23 cellular contexts compared by ENCODE assay signal in genomic region chr1:165344736-165345135, GRCh38. TPM values are rescaled to one million over a fixed set of nuclear protein-coding genes. Genes with fewer than 3 reads are reported as not detected.
DNase-seq lines count a peak whose midpoint lies in the region; ATAC-seq, FAIRE-seq and TF ChIP-seq lines count a peak whose summit lies in the region.
"Had no signal": no experiment of that assay in that cellular context is flagged by ENCODE, and none has a peak within 500 bp of the region (broad histone marks: within the 10 kb centered on the region; RNA-seq: fewer than 3 reads in every experiment).

No MANE protein-coding gene starts in this region.

- H3K27me3 ChIP-seq in H7 (ENCODE audit: control insufficient read depth, insufficient read depth, low read length) (peaks cover 5% of the 10 kb centered on the region; the same call in 1 of the 2 replicates), HUES48 (ENCODE audit: control insufficient read depth, insufficient read depth, low read length) (peaks cover 27% of the 10 kb centered on the region), neuronal stem cell (ENCODE audit: control insufficient read depth in 3 of 3, insufficient read depth in 3 of 3, low read depth in 1 of 3, low read length in 3 of 3) (peaks cover 0 to 48% (median 0%) of the 10 kb centered on the region in 3 experiments)

- H3K23ac ChIP-seq in neuronal stem cell (ENCODE audit: low read depth, low read length, poor library complexity): no peak overlapping the region

- no peak overlapping the region for H2BK15ac ChIP-seq in neuronal stem cell (ENCODE audit: low read length)

- no peak overlapping the region for H3K4ac ChIP-seq in neuronal stem cell (ENCODE audit: low read length)

- H2AK5ac ChIP-seq in neuronal stem cell (ENCODE audit: low read depth, low read length): no peak overlapping the region

- no peaks in the 10 kb centered on the region for H3K9me3 ChIP-seq in HUES48 (ENCODE audit: control insufficient read depth, insufficient read depth, low read length)
- no peaks in the 10 kb centered on the region for H3K9me3 ChIP-seq in neuronal stem cell (replicated peaks in 1 of 2; ENCODE audit: control insufficient read depth in 2 of 2, insufficient read depth in 1 of 2, low read depth in 1 of 2, low read length in 2 of 2)

- H3K9ac ChIP-seq in HUES48 (ENCODE audit: low read depth, low read length) (no peak overlapping the region), neuronal stem cell (ENCODE audit: low read depth, low read length, poor library complexity) (no peak overlapping the region)
- H3K9ac ChIP-seq: GM23248 had no signal

- no peak overlapping the region for H3K14ac ChIP-seq in neuronal stem cell (ENCODE audit: low read length)

- no peak overlapping the region for H2AFZ ChIP-seq in neuronal stem cell (ENCODE audit: low read length)
- H2AFZ ChIP-seq: GM23248 had no signal

- H4K91ac ChIP-seq in neuronal stem cell (ENCODE audit: low read depth, low read length, poor library complexity): no peak overlapping the region

- H3K4me1 ChIP-seq in HUES48 (ENCODE audit: control insufficient read depth, insufficient read depth, low read length) (peaks cover 25% of the 10 kb centered on the region), neuronal stem cell (ENCODE audit: control insufficient read depth in 2 of 2, insufficient read depth in 1 of 2, low read depth in 1 of 2, low read length in 2 of 2) (peaks cover 0 to 19% of the 10 kb centered on the region in 2 donors)

- DNase-seq in H7: peak; percentile 4
- DNase-seq in ecto neural progenitor cell (ENCODE audit: low spot score): peak; percentile 72
- DNase-seq in neuronal stem cell (ENCODE audit: low spot score): no peak
- no peak for DNase-seq in GOT3 (lab: John Stamatoyannopoulos, UW)
- no peak for DNase-seq in activated T-cell treated with anti-CD3 and anti-CD28 coated beads, Interleukin-2, amount 50 U/mL, for 48 hours
- no peak for DNase-seq in D721Med (ENCODE audit: insufficient read length, low spot score)
- DNase-seq: C1 segment of cervical spinal cord; Calu3; CD4-positive, alpha-beta memory T cell; COR-L47; DMS153; DND-41; GM23248 had no signal

- H3K27ac ChIP-seq in HUES48 (ENCODE audit: low read depth, low read length) (peak overlapping the region; percentile 13), neuronal stem cell (replicated peaks; ENCODE audit: low read length) (peak overlapping the region; percentile 62)
- H3K27ac ChIP-seq: GM23248 had no signal

- FAIRE-seq in D721Med (lab: Jason Lieb, UNC): no peak
- FAIRE-seq: G401.6, GM12892, GM19239, H54 had no signal

- H3K4me3 ChIP-seq in H7 (ENCODE audit: insufficient read depth, low read depth, low read length) (no peak overlapping the region), HUES48 (ENCODE audit: low read depth, low read length) (no peak overlapping the region), neuronal stem cell (ENCODE audit: low read length in 2 of 2) (no peak overlapping the region)
- H3K4me3 ChIP-seq: GM23248 had no signal

- no peak overlapping the region for H3K4me2 ChIP-seq in neuronal stem cell (ENCODE audit: insufficient read depth, low read length, poor library complexity, severe bottlenecking)

- no peaks in the 10 kb centered on the region for H3K79me1 ChIP-seq in neuronal stem cell (ENCODE audit: low read depth, low read length)

- H3K36me3 ChIP-seq in H7 (replicated peaks; ENCODE audit: control insufficient read depth, insufficient read depth, low read length) (no peaks in the 10 kb centered on the region), HUES48 (ENCODE audit: control insufficient read depth, insufficient read depth, low read length) (no peaks in the 10 kb centered on the region), neuronal stem cell (replicated peaks in 1 of 2; ENCODE audit: control insufficient read depth in 2 of 2, insufficient read depth in 2 of 2, low read length in 2 of 2) (no peaks in the 10 kb centered on the region)

- no peak overlapping the region for H2BK120ac ChIP-seq in neuronal stem cell (ENCODE audit: low read depth, low read length)

- WGBS in neuronal stem cell (ENCODE audit: extremely low coverage in 2 of 2, insufficient read length in 2 of 2, insufficient replicate concordance in 1 of 2), 2 donors: no CpG with 5 or more reads among the region's 3 CpGs

- no peak overlapping the region for H2BK5ac ChIP-seq in neuronal stem cell (ENCODE audit: low read length)

- no peak overlapping the region for H4K8ac ChIP-seq in neuronal stem cell (ENCODE audit: low read depth, low read length)

- ATAC-seq in HG03432 (IDR thresholded peaks at IDR 0.05; ENCODE audit: unreplicated experiment): no peak
- ATAC-seq: HCT116 had no signal

- H2BK12ac ChIP-seq in neuronal stem cell (ENCODE audit: low read length): no peak overlapping the region

- peak overlapping the region; percentile 27 for H3K18ac ChIP-seq in neuronal stem cell (ENCODE audit: low read length)

- no peak for TF ChIP-seq CTCF in D721Med (IDR thresholded peaks at IDR 0.05; ENCODE audit: insufficient read depth, missing control alignments)

RNA-seq across cellular contexts. Expression of gene LMX1A, which starts 11.8 kb away (rescaled TPM):
- 0.59 and 1.5 TPM in 2 replicates for total RNA-seq in H7 (2014; rRNA removed; shearing (Covaris generic))
- 0.03 TPM for polyA plus RNA-seq in neuronal stem cell (2013, experiment 1 of 2)
- polyA plus RNA-seq in neuronal stem cell (2013, experiment 2 of 2): 0.07 TPM
- total RNA-seq: A172; A673; Calu3; CD4-positive, alpha-beta memory T cell; GM23248 had no signal
- polyA plus RNA-seq: BJ; CD4-positive, alpha-beta memory T cell; GM23248 had no signal

Comparison
In these comparisons a context has a peak if more than half of its experiments do, and no peak if none do; other contexts are left out.
1. DNase-seq: peak in H7 (single experiment) and ecto neural progenitor cell (single experiment); none in neuronal stem cell (single experiment), GOT3 (single experiment), activated T-cell treated with anti-CD3 and anti-CD28 coated beads, Interleukin-2, amount 50 U/mL, for 48 hours (0 of 2) and D721Med (single experiment).